In genomic region chr1:151512326-151512725, GRCh38 we compare ENCODE assay signal across 1 cellular context.
TF ChIP-seq lines count a peak whose summit lies in the region.

No MANE protein-coding gene starts in this region.

TF ChIP-seq in GM12878, 131 proteins besides CTCF, POLR2A, EP300 and RAD21 (continued from another document):
- TF ChIP-seq REST (IDR thresholded peaks at IDR 0.05; ENCODE audit: low read depth, low read length) (no peak), RB1 (IDR thresholded peaks at IDR 0.05; ENCODE audit: borderline replicate concordance) (no peak)
